Comparison of ENCODE assay signal across 3 cellular contexts in genomic region chr1:104217395-104217986, GRCh38.
DNase-seq lines count a peak whose midpoint lies in the region; FAIRE-seq and TF ChIP-seq lines count a peak whose summit lies in the region.
"Not testable (repeated sequence)": the region's sequence is repeated elsewhere in the genome, so short reads cannot be mapped to it uniquely, and the experiment has no call there.

No MANE protein-coding gene starts in this region.

- intact Hi-C loops in kidney (cut with DNase I); spleen (cut with DNase I; ENCODE audit: low total_unique reads): not testable (repeated sequence)

- H3K27ac ChIP-seq in kidney (ENCODE audit: low read depth in 2 of 2, low read length in 2 of 2); spleen: not testable (repeated sequence)

- not testable (repeated sequence) for H3K4me1 ChIP-seq in kidney (ENCODE audit: control insufficient read depth in 1 of 2, insufficient read depth in 1 of 2, low read depth in 1 of 2, low read length in 2 of 2); spleen

- WGBS in spleen, 5 donors = 88 to 94% (median 89%) methylated on average over 4 to 28 of the region's 28 CpGs

- not testable (repeated sequence) for H3K36me3 ChIP-seq in kidney (ENCODE audit: control insufficient read depth in 1 of 2, insufficient read depth in 2 of 2, low read length in 2 of 2); spleen

- not testable (repeated sequence) for H3K27me3 ChIP-seq in spleen (replicated peaks in 1 of 7)

- not testable (repeated sequence) for FAIRE-seq in kidney (lab: Jason Lieb, UNC)

- TF ChIP-seq CTCF in kidney (IDR thresholded peaks at IDR 0.05; ENCODE audit: borderline replicate concordance, extremely low read depth, insufficient read depth); spleen (IDR thresholded peaks at IDR 0.05 in 8 of 11, conservative IDR thresholded peaks at IDR 0.05 in 3 of 11): not testable (repeated sequence)

- not testable (repeated sequence) for TF ChIP-seq POLR2A in spleen (IDR thresholded peaks at IDR 0.05)

- not testable (repeated sequence) for H3K4me3 ChIP-seq in kidney (ENCODE audit: low read length in 2 of 2); spleen

- H3K9ac ChIP-seq in kidney (ENCODE audit: low read length in 2 of 2) = not testable (repeated sequence)

- H3K9me3 ChIP-seq in kidney (ENCODE audit: control insufficient read depth in 1 of 2, low read length in 2 of 2) = not testable (repeated sequence)
- peaks cover 0 to 48% (median 10%) of the 10 kb centered on the region in 8 donors for H3K9me3 ChIP-seq in spleen

- peak; percentile 60 for DNase-seq in kidney
- peak; percentile 72 for DNase-seq in mesenteric fat pad (ENCODE audit: low spot score)
- DNase-seq in spleen = peak; percentile 60
